In the genomic region with DNA sequence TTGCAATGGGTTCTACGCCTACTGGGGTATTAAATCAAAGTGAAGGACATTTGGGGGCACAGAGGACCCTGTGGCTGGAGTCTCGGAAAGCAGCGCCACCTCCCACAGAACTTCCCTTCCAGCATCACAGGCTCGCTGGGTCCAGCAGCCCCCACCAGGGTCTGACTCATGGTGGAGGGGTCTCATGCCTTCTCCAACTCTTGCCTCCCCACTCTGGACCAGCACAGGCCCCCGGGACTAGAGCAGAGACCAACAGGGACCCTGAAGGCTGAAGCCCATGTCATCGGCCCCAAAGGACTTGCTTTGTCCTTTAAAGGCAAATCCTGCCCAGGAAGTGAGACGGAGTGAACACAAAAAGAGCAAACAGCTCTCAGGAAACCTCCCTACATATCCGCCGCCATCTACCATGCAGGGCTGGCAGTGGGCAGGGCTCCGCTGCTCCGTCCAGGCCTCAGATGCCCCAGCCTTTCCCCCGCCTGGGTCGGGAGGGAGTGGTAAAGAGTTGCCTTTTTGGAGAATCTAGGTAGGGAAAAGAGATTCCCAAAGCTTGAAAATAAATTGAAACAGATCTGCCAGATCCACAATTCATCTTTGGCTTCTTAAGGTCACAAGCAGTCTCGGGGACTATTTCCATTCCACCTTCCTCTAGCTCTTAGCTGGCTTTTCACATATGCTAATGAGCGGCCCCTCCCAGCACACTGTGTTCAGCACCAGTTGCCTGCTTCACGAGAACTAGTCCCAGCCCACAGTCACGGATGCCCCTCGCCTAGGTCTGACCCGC, we compare ENCODE assay signal across 7 cellular contexts. TPM values are rescaled to one million over a fixed set of nuclear protein-coding genes. Genes with fewer than 3 reads are reported as not detected.
A peak's percentile ranks its signal among the peaks of the same experiment; 100 is the strongest.
DNase-seq lines count a peak whose midpoint lies in the region; ATAC-seq, FAIRE-seq and TF ChIP-seq lines count a peak whose summit lies in the region.

No MANE protein-coding gene starts in this region.

- H3K4me3 ChIP-seq in thyroid gland (replicated peaks in 1 of 3) = peak overlapping the region in 1 of 3 donors; percentile 63

- H3K27ac ChIP-seq in thyroid gland = peak overlapping the region; percentile 89 to 99 (median 96)

- no peaks in the 10 kb centered on the region for H3K9me3 Mint-ChIP-seq in activated B cell treated with CpG ODN at 0.5 μM for 24 hours

- peak overlapping the region; percentile 88 for H3K27ac Mint-ChIP-seq in activated B cell treated with CpG ODN at 0.5 μM for 24 hours

- H3K4me1 Mint-ChIP-seq in activated B cell treated with CpG ODN at 0.5 μM for 24 hours = peaks cover 21% of the 10 kb centered on the region

- POLR2A ChIA-PET in activated B cell treated with CpG ODN at 0.5 μM for 24 hours (lab: Charles Lee) = interaction anchor here (1.0 to 2.6 kb wide), 5 partner anchors 12 to 50 kb away, joined by 3 to 34 read pairs (median 7); no protein-coding TSS in a partner anchor

- 64 to 68% methylated on average over 16 to 19 of the region's 19 CpGs for WGBS in thyroid gland, 2 donors

- peak overlapping the region; percentile 73 for H3K4me3 Mint-ChIP-seq in activated B cell treated with CpG ODN at 0.5 μM for 24 hours

- no peaks in the 10 kb centered on the region for H3K36me3 Mint-ChIP-seq in activated B cell treated with CpG ODN at 0.5 μM for 24 hours (ENCODE audit: low read depth)

- no peak for FAIRE-seq in D721Med (lab: Jason Lieb, UNC)

- H3K27me3 ChIP-seq in thyroid gland = no peaks in the 10 kb centered on the region

- no peaks in the 10 kb centered on the region for H3K9me3 ChIP-seq in thyroid gland

- peaks cover 43% of the 10 kb centered on the region for H3K27me3 Mint-ChIP-seq in activated B cell treated with CpG ODN at 0.5 μM for 24 hours

- TF ChIP-seq CTCF in activated B cell treated with CpG ODN at 0.5 μM for 24 hours (IDR thresholded peaks at IDR 0.05) (no peak), thyroid gland (IDR thresholded peaks at IDR 0.05) (no peak), D721Med (IDR thresholded peaks at IDR 0.05; ENCODE audit: insufficient read depth, missing control alignments) (no peak)

- peaks cover 64 to 65% of the 10 kb centered on the region in 2 donors for H3K4me1 ChIP-seq in thyroid gland

- peak; percentile 41 for ATAC-seq in HG02610 (IDR thresholded peaks at IDR 0.05; ENCODE audit: unreplicated experiment)
- peak; percentile 47 for ATAC-seq in activated B cell treated with CpG ODN at 0.5 μM for 24 hours (ENCODE audit: low read depth)
- peak; percentile 19 for ATAC-seq in left colon

- TF ChIP-seq POLR2A in thyroid gland (IDR thresholded peaks at IDR 0.05) = peak in 1 of 2 donors; percentile 76

- CTCF ChIA-PET in activated B cell treated with CpG ODN at 0.5 μM for 24 hours (lab: Charles Lee) = no interaction called here

- DNase-seq in activated B cell treated with CpG ODN at 0.5 μM for 24 hours = no peak
- peak; percentile 68 to 84 for DNase-seq in left colon
- DNase-seq in thyroid gland = peak; percentile 85 to 89
- no peak for DNase-seq in stimulated activated CD4-positive, alpha-beta T cell treated with anti-CD3 and anti-CD28 coated beads, Interleukin-4, amount 100 ng/mL, for 1 hour
- no peak for DNase-seq in HCEC 1CT
- no peak for DNase-seq in D721Med (ENCODE audit: insufficient read length, low spot score)

- intact Hi-C loops in activated B cell treated with CpG ODN at 0.5 μM for 24 hours (cut with micrococcal nuclease) = loop anchor here (1.0 to 10.0 kb wide), 3 partner anchors 12 to 305 kb away; partner anchors contain the start of gene RAB37
- intact Hi-C loops in left colon (cut with DNase I, micrococcal nuclease) = no loop called here
- intact Hi-C loops in thyroid gland (cut with DNase I) = no loop called here

- no peaks in the 10 kb centered on the region for H3K36me3 ChIP-seq in thyroid gland

RNA-seq across cellular contexts. Expression of gene GPRC5C, which starts 2.1 kb away (rescaled TPM):
- 14.0 and 17.0 TPM in 2 replicates for total RNA-seq in activated B cell treated with CpG ODN at 0.5 μM for 24 hours
- total RNA-seq in left colon = 100 to 1,000 TPM; 155 to 161 TPM
- total RNA-seq in thyroid gland = 100 to 1,000 TPM in 3 of 4 donors, 10 to 100 TPM in 1; 73.2 to 194 (median 163) TPM

RNA-seq across cellular contexts. Expression of gene CD300A, which starts 36.6 kb away (rescaled TPM):
- total RNA-seq in activated B cell treated with CpG ODN at 0.5 μM for 24 hours = 0.34 and 0.71 TPM in 2 replicates
- total RNA-seq in left colon = 1 to 10 TPM; 1.8 to 7.9 TPM
- total RNA-seq in thyroid gland = 1 to 10 TPM in 2 of 4 donors, under 1 TPM in 2; 0.78 to 5.8 (median 2.1) TPM

Comparison
In these comparisons a context has a peak if more than half of its experiments do, and no peak if none do; other contexts are left out.
1. DNase-seq: peak in left colon (2 of 2) and thyroid gland (2 of 2); none in activated B cell treated with CpG ODN at 0.5 μM for 24 hours (single experiment), stimulated activated CD4-positive, alpha-beta T cell treated with anti-CD3 and anti-CD28 coated beads, Interleukin-4, amount 100 ng/mL, for 1 hour (single experiment), HCEC 1CT (single experiment) and D721Med (single experiment).
2. Peak in every context shown above with its lines, with median percentiles within 50 percentile points of each other: ATAC-seq.